Comparison of ENCODE assay signal across 14 cellular contexts in genomic region chr18:35808796-35809195, GRCh38.
DNase-seq lines count a peak whose midpoint lies in the region; ATAC-seq, FAIRE-seq and TF ChIP-seq lines count a peak whose summit lies in the region.
"Had no signal": no experiment of that assay in that cellular context is flagged by ENCODE, and none has a peak within 500 bp of the region (broad histone marks: within the 10 kb centered on the region; RNA-seq: fewer than 3 reads in every experiment).

No MANE protein-coding gene starts in this region.

- no peak for TF ChIP-seq CTCF in CD14-positive monocyte (IDR thresholded peaks at IDR 0.05)
- TF ChIP-seq CTCF in K562 (IDR thresholded peaks at IDR 0.05 in 2 of 3, conservative IDR thresholded peaks at IDR 0.05 in 1 of 3; ENCODE audit: insufficient read depth in 2 of 3, low read depth in 1 of 3, low read length in 3 of 3) = no peak
- no peak for TF ChIP-seq CTCF in dorsolateral prefrontal cortex (IDR thresholded peaks at IDR 0.05 in 54 of 56, conservative IDR thresholded peaks at IDR 0.05 in 2 of 56; ENCODE audit: low read depth in 1 of 56, partially characterized antibody in 56 of 56)
- TF ChIP-seq CTCF in tibial artery (IDR thresholded peaks at IDR 0.05) = no peak
- no peak for TF ChIP-seq CTCF in left lung (IDR thresholded peaks at IDR 0.05)

- DNase-seq in CD14-positive monocyte (ENCODE audit: low spot score) (no peak), Karpas-422 (peak; percentile 76), NOMO-1 treated with DMSO at 0.1 percent for 48 hours (lab: John Stamatoyannopoulos, UW; ENCODE audit: unreplicated experiment) (peak; percentile 89), K562 (ENCODE audit: extremely low read depth in 1 of 4, low spot score in 3 of 4) (no peak), dorsolateral prefrontal cortex (no peak), DMS79 treated with DMSO at 0.1 percent for 48 hours (lab: John Stamatoyannopoulos, UW) (no peak), tibial artery (no peak), left lung (no peak)
- DNase-seq: CD8-positive, alpha-beta memory T cell; NCI-H187 treated with DMSO at 0.1 percent for 48 hours; NCI-H446; NCI-H774 had no signal

- peak overlapping the region; percentile 47 for H3K4me2 ChIP-seq in Karpas-422 (ENCODE audit: low read depth, low read length, poor library complexity, severe bottlenecking)
- no peak overlapping the region for H3K4me2 ChIP-seq in K562 (ENCODE audit: insufficient read depth, low read length)

- ATAC-seq in K562 = no peak
- ATAC-seq in left lung = no peak

- TF ChIP-seq RAD21 in K562 (CRISPR knock-in tag; conservative IDR thresholded peaks at IDR 0.05 in 1 of 2, IDR thresholded peaks at IDR 0.05 in 1 of 2) = no peak

- intact Hi-C loops in CD14-positive monocyte (cut with micrococcal nuclease) (no loop called here), K562 (cut with micrococcal nuclease) (no loop called here), dorsolateral prefrontal cortex (cut with DNase I) (no loop called here), tibial artery (cut with DNase I; ENCODE audit: low total_unique reads) (no loop called here), left lung (cut with DNase I) (no loop called here)

- no peak for TF ChIP-seq EP300 in K562 (IDR thresholded peaks at IDR 0.05; ENCODE audit: low read length)

- no peak for TF ChIP-seq POLR2A in K562 (conservative IDR thresholded peaks at IDR 0.05)

- no peak for FAIRE-seq in K562 (lab: Jason Lieb, UNC)
- FAIRE-seq: H54 had no signal

- H3K27ac ChIP-seq in Karpas-422 (ENCODE audit: low read length) = peak overlapping the region; percentile 84
- H3K27ac ChIP-seq in K562 (ENCODE audit: extremely low read depth, low read depth, low read length) = no peak overlapping the region
- no peak overlapping the region for H3K27ac ChIP-seq in dorsolateral prefrontal cortex
- no peak overlapping the region for H3K27ac ChIP-seq in tibial artery
- peak overlapping the region in 1 of 2 donors; percentile 79 for H3K27ac ChIP-seq in left lung
- H3K27ac ChIP-seq: RWPE1 had no signal

- CTCF ChIA-PET in K562 (lab: Yijun Ruan, JAX; ENCODE audit: low intra/inter-chr PET ratio) = no interaction called here

- peak overlapping the region in 6 of 7 donors; percentile 85 to 98 (median 90) for H3K27ac Mint-ChIP-seq in CD14-positive monocyte
- H3K27ac Mint-ChIP-seq: CD8-positive, alpha-beta memory T cell had no signal

- BruUV-seq in K562 (replicated peaks; lab: Mats Ljungman, UMichigan) = no TSS peak

- H3K4me3 Mint-ChIP-seq in CD14-positive monocyte = peak overlapping the region in 1 of 2 donors; percentile 35
- H3K4me3 Mint-ChIP-seq: CD8-positive, alpha-beta memory T cell had no signal

- no peaks in the 10 kb centered on the region for H3K9me2 ChIP-seq in Karpas-422 (replicated peaks; ENCODE audit: insufficient read depth, low read length)

- H3K36me3 ChIP-seq in Karpas-422 (ENCODE audit: insufficient read depth, low read length) = no peaks in the 10 kb centered on the region
- H3K36me3 ChIP-seq in K562 (ENCODE audit: control insufficient read depth, insufficient read depth, low read length) = no peaks in the 10 kb centered on the region
- no peaks in the 10 kb centered on the region for H3K36me3 ChIP-seq in tibial artery
- H3K36me3 ChIP-seq in left lung = no peaks in the 10 kb centered on the region

- H3K9ac ChIP-seq in Karpas-422 (ENCODE audit: low read length) (peak overlapping the region; percentile 56), K562 (ENCODE audit: insufficient read depth in 1 of 2, low read depth in 2 of 2, low read length in 2 of 2) (no peak overlapping the region)

- H3K9me3 Mint-ChIP-seq in CD14-positive monocyte = peaks cover 0 to 4% (median 2%) of the 10 kb centered on the region in 7 donors
- H3K9me3 Mint-ChIP-seq: CD8-positive, alpha-beta memory T cell had no signal

- H3K27me3 Mint-ChIP-seq in CD14-positive monocyte (ENCODE audit: low read depth in 3 of 3) = peaks cover 4 to 8% (median 4%) of the 10 kb centered on the region in 3 donors

- WGBS in K562 (ENCODE audit: insufficient coverage, low coverage, missing lambda C conversion rate) = 2% methylated on average over 5 of the region's 5 CpGs

- peaks cover 1 to 2% of the 10 kb centered on the region in 2 donors for H3K36me3 Mint-ChIP-seq in CD14-positive monocyte

- H3K4me1 Mint-ChIP-seq in CD14-positive monocyte = peaks cover 60% of the 10 kb centered on the region
- H3K4me1 Mint-ChIP-seq: CD8-positive, alpha-beta memory T cell had no signal

- no peaks in the 10 kb centered on the region for H3K9me1 ChIP-seq in K562 (ENCODE audit: control insufficient read depth, insufficient read depth, low read length)

- POLR2A ChIA-PET in K562 (lab: Yijun Ruan, JAX) = no interaction called here

- peak overlapping the region; percentile 17; the same call in 1 of the 2 replicates for H2AFZ ChIP-seq in Karpas-422 (ENCODE audit: low read length)
- H2AFZ ChIP-seq in K562 (ENCODE audit: low read depth, low read length) = no peak overlapping the region

- H4K20me1 ChIP-seq in Karpas-422 (ENCODE audit: insufficient read depth, low read depth, low read length) (no peaks in the 10 kb centered on the region), K562 (replicated peaks; ENCODE audit: control insufficient read depth, insufficient read depth, low read length) (no peaks in the 10 kb centered on the region)

- H3K4me3 ChIP-seq in Karpas-422 (ENCODE audit: low read length) = 0 out of 2 replicates have a peak overlapping the region, but pooled peaks have one; percentile 14
- H3K4me3 ChIP-seq in K562 = no peak overlapping the region
- no peak overlapping the region for H3K4me3 ChIP-seq in dorsolateral prefrontal cortex
- H3K4me3 ChIP-seq in tibial artery = no peak overlapping the region
- H3K4me3 ChIP-seq in left lung = no peak overlapping the region

- H3K27me3 ChIP-seq in Karpas-422 (ENCODE audit: low read length) (no peaks in the 10 kb centered on the region), K562 (ENCODE audit: control insufficient read depth in 2 of 2, insufficient read depth in 2 of 2, low read length in 2 of 2) (no peaks in the 10 kb centered on the region), dorsolateral prefrontal cortex (peaks cover 0 to 15% (median 0%) of the 10 kb centered on the region in 45 donors), tibial artery (peaks cover 0 to 3% of the 10 kb centered on the region in 2 donors), left lung (no peaks in the 10 kb centered on the region)

- H3K4me1 ChIP-seq in Karpas-422 (ENCODE audit: low read length) = peaks cover 55% of the 10 kb centered on the region
- no peaks in the 10 kb centered on the region for H3K4me1 ChIP-seq in K562 (replicated peaks in 1 of 2; ENCODE audit: control insufficient read depth in 2 of 2, insufficient read depth in 2 of 2, low read length in 2 of 2)
- no peaks in the 10 kb centered on the region for H3K4me1 ChIP-seq in tibial artery
- H3K4me1 ChIP-seq in left lung = peaks cover 0 to 35% of the 10 kb centered on the region in 2 donors

- H3K9me3 ChIP-seq in Karpas-422 (ENCODE audit: low read length) (no peaks in the 10 kb centered on the region), K562 (replicated peaks; ENCODE audit: control insufficient read depth, insufficient read depth, low read depth, low read length) (no peaks in the 10 kb centered on the region), tibial artery (no peaks in the 10 kb centered on the region), left lung (no peaks in the 10 kb centered on the region)

- in situ Hi-C loops in K562 (cut with MboI) = no loop called here

- no peaks in the 10 kb centered on the region for H3K79me2 ChIP-seq in Karpas-422 (ENCODE audit: low read length)
- no peaks in the 10 kb centered on the region for H3K79me2 ChIP-seq in K562 (ENCODE audit: control insufficient read depth, insufficient read depth, low read length)

TF ChIP-seq in K562, 482 proteins besides CTCF, POLR2A, EP300 and RAD21:
- 0 out of 2 replicates have a peak, but pooled peaks have one; percentile 15 for TF ChIP-seq SPI1 (IDR thresholded peaks at IDR 0.05; ENCODE audit: borderline replicate concordance, low read depth, low read length)
- TF ChIP-seq SRSF3 (IDR thresholded peaks at IDR 0.05; ENCODE audit: insufficient read depth, low read length) = no peak

Comparison
In these comparisons a context has a peak if more than half of its experiments do, and no peak if none do; other contexts are left out.
1. DNase-seq: peak in Karpas-422 (single experiment) and NOMO-1 treated with DMSO at 0.1 percent for 48 hours (single experiment); none in CD14-positive monocyte (single experiment), K562 (0 of 4), dorsolateral prefrontal cortex (0 of 10), DMS79 treated with DMSO at 0.1 percent for 48 hours (single experiment), tibial artery (0 of 2) and left lung (0 of 2).